In the genomic region with DNA sequence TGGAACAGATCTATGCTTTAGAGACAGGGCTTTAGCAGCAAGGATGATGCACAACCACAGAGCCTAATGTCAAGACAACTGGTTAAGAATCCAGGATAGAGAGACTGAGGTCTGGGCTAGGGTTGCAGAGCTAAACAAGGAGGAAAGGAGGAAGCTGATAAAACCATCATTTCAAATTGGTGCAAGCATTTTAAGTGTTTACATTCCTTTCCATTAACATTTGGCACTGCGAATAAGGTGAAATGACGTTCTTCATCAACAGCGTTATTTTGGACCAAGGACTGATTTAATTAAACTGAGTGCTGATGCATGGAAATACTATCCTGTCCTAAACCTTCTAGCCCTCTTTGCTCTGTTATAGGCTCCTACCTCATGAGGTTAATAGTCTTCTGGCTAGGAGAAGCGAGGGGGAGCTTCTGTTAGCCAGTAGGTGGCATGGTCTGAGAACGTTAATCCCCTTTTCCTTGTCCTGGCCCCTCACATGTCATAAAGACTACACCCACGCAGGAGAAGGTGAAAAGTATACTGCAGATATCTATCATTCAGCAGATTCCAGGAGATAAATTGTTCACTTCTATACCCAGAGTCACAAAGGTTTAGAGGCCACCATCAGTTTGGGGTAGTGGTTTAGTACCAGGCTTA, we compare ENCODE assay signal across 13 cellular contexts. TPM values are rescaled to one million over a fixed set of nuclear protein-coding genes. Genes with fewer than 3 reads are reported as not detected.
DNase-seq lines count a peak whose midpoint lies in the region; ATAC-seq and TF ChIP-seq lines count a peak whose summit lies in the region.
"Had no signal": no experiment of that assay in that cellular context is flagged by ENCODE, and none has a peak within 500 bp of the region (broad histone marks: within the 10 kb centered on the region; RNA-seq: fewer than 3 reads in every experiment).

No MANE protein-coding gene starts in this region.

- DNase-seq in GM12864 (ENCODE audit: low read depth), result no peak
- peak; percentile 37 for DNase-seq in NCI-H748 (lab: John Stamatoyannopoulos, UW; ENCODE audit: unreplicated experiment)
- no peak for DNase-seq in cardiac fibroblast (ENCODE audit: low read depth in 2 of 2)
- DNase-seq in right lobe of liver, result no peak
- no peak for DNase-seq in activated CD4-positive, CD25-positive, alpha-beta regulatory T cell treated with anti-CD3 and anti-CD28 coated beads, Interleukin-2, amount 50 U/mL, for 72 hours
- DNase-seq in KG1 (lab: John Stamatoyannopoulos, UW), result no peak
- DNase-seq in NCI-H2029 treated with DMSO at 0.1 percent for 48 hours (lab: John Stamatoyannopoulos, UW), result no peak
- DNase-seq: dermis blood vessel endothelial cell, DMS53, NCI-H2227 treated with DMSO at 0.1 percent for 48 hours had no signal

- no peaks in the 10 kb centered on the region for H3K9me3 ChIP-seq in right lobe of liver

- H3K4me3 ChIP-seq in GM12864 (ENCODE audit: low read depth, low read length) (no peak overlapping the region), cardiac fibroblast (replicated peaks in 1 of 2; ENCODE audit: low read depth in 2 of 2, low read length in 2 of 2) (no peak overlapping the region), right lobe of liver (no peak overlapping the region)
- H3K4me3 ChIP-seq: skin epidermis had no signal

- H3K4me1 ChIP-seq in right lobe of liver, result peaks cover 0 to 10% (median 0%) of the 10 kb centered on the region in 4 donors

- H3K27me3 ChIP-seq in right lobe of liver, result no peaks in the 10 kb centered on the region

- peak; percentile 37 for TF ChIP-seq CTCF in GM12864 (IDR thresholded peaks at IDR 0.05; ENCODE audit: low read depth, low read length, missing control alignments)
- TF ChIP-seq CTCF in cardiac fibroblast (IDR thresholded peaks at IDR 0.05; ENCODE audit: low read depth, low read length), result peak; percentile 3
- peak in 2 of 4 donors; percentile 3 to 37 for TF ChIP-seq CTCF in right lobe of liver (IDR thresholded peaks at IDR 0.05)

- no peak overlapping the region for H3K27ac ChIP-seq in right lobe of liver
- H3K27ac ChIP-seq: skin epidermis had no signal

- H3K36me3 ChIP-seq in right lobe of liver, result no peaks in the 10 kb centered on the region

- peak in 3 of 4 donors; percentile 39 to 67 (median 44) for ATAC-seq in right lobe of liver
- ATAC-seq in HG03025 (IDR thresholded peaks at IDR 0.05; ENCODE audit: low FRiP score, unreplicated experiment), result no peak
- ATAC-seq: activated naive CD4-positive, alpha-beta T cell treated with anti-CD3 and anti-CD28 coated beads, Interleukin-2, amount 50 U/mL, for 72 hours had no signal

- 54% methylated on average over 6 of the region's 6 CpGs for WGBS in right lobe of liver (ENCODE audit: insufficient coverage, low coverage, low lambda C conversion rate, missing lambda C conversion rate)

- intact Hi-C loops in right lobe of liver (cut with DNase I), result no loop called here

- no peak for TF ChIP-seq POLR2A in right lobe of liver (IDR thresholded peaks at IDR 0.05)

RNA-seq across cellular contexts. Expression of a gene that starts 7.6 kb away (rescaled TPM):
- 10 to 100 TPM in 4 of 6 experiments, 1 to 10 TPM in 2; 4.3 to 29.2 (median 13.1) TPM for total RNA-seq in right lobe of liver
